Comparison of ENCODE assay signal across 8 cellular contexts in genomic region chr1:33080373-33080772, GRCh38. TPM values are rescaled to one million over a fixed set of nuclear protein-coding genes. Genes with fewer than 3 reads are reported as not detected.
A peak's percentile ranks its signal among the peaks of the same experiment; 100 is the strongest.
DNase-seq lines count a peak whose midpoint lies in the region; ATAC-seq, FAIRE-seq and TF ChIP-seq lines count a peak whose summit lies in the region.

No MANE protein-coding gene starts in this region.

- no peaks in the 10 kb centered on the region for H3K4me1 ChIP-seq in GM12878 (ENCODE audit: control insufficient read depth, insufficient read depth, low read length)
- H3K4me1 ChIP-seq in mesenchymal stem cell (ENCODE audit: control insufficient read depth, insufficient read depth, low read depth, low read length) = peaks cover 18% of the 10 kb centered on the region

- no peak for TF ChIP-seq RAD21 in GM12878 (IDR thresholded peaks at IDR 0.05; ENCODE audit: insufficient read depth, low read depth, low read length)

- POLR2A ChIA-PET in GM12878 (lab: Charles Lee) = interaction anchor here (1.0 to 1.5 kb wide), 3 partner anchors 47 to 561 kb away, joined by 3 to 6 read pairs (median 4); no protein-coding TSS in a partner anchor

- no peak for DNase-seq in activated naive CD4-positive, alpha-beta T cell treated with anti-CD3 and anti-CD28 coated beads, Interleukin-2, amount 50 U/mL, for 16 hours
- DNase-seq in GM12878 (ENCODE audit: low read depth, low spot score) (no peak), mesenchymal stem cell (no peak), type B pancreatic cell (ENCODE audit: extremely low spot score, unreplicated experiment) (no peak), GM13977 (ENCODE audit: low spot score) (no peak), amygdala (lab: John Stamatoyannopoulos, UW) (no peak)

- H3K9ac ChIP-seq in GM12878 (ENCODE audit: control insufficient read depth, insufficient read depth, low read length) = no peak overlapping the region; the same call in 1 of the 2 replicates
- peak overlapping the region; percentile 92 for H3K9ac ChIP-seq in mesenchymal stem cell (ENCODE audit: low read length)

- H3K4me2 ChIP-seq in GM12878 (ENCODE audit: control insufficient read depth, insufficient read depth) (peak overlapping the region; percentile 88), mesenchymal stem cell (ENCODE audit: low read length, poor library complexity, severe bottlenecking) (peak overlapping the region; percentile 67)

- H3K23ac ChIP-seq in mesenchymal stem cell (ENCODE audit: low read length in 2 of 2) = no peak overlapping the region

- H3K36me3 ChIP-seq in GM12878 (ENCODE audit: control insufficient read depth in 2 of 2, insufficient read depth in 2 of 2, low read length in 1 of 2) (no peaks in the 10 kb centered on the region), mesenchymal stem cell (ENCODE audit: control insufficient read depth in 1 of 2, insufficient read depth in 2 of 2, low read depth in 1 of 2, low read length in 2 of 2) (peaks cover 7 to 8% of the 10 kb centered on the region in 2 experiments)

- CTCF ChIA-PET in GM12878 (lab: Yijun Ruan, JAX) = interaction anchor here (0.9 to 1.6 kb wide), 4 partner anchors 15 to 560 kb away, joined by 4 to 13 read pairs (median 6); no protein-coding TSS in a partner anchor

- no peak overlapping the region for H3K14ac ChIP-seq in mesenchymal stem cell (ENCODE audit: low read length in 2 of 2)

- BruUV-seq in GM12878 (replicated peaks; lab: Mats Ljungman, UMichigan) = no TSS peak

- no peaks in the 10 kb centered on the region for H3K79me2 ChIP-seq in GM12878 (ENCODE audit: control insufficient read depth, insufficient read depth, low read length)

- H3K79me1 ChIP-seq in mesenchymal stem cell (replicated peaks; ENCODE audit: low read length, poor library complexity, severe bottlenecking) = peaks cover 10% of the 10 kb centered on the region

- RAD21 ChIA-PET in GM12878 (lab: Charles Lee; ENCODE audit: unreplicated experiment) = interaction anchor here (0.8 to 1.2 kb wide), 4 partner anchors 23 to 205 kb away, joined by 3 to 5 read pairs (median 4); no protein-coding TSS in a partner anchor

- SMC1A ChIA-PET in GM12878 (lab: Charles Lee; ENCODE audit: uncharacterized antibody, unreplicated experiment) = interaction anchor here (0.9 to 2.3 kb wide), 5 partner anchors 16 to 147 kb away, joined by 3 to 7 read pairs (median 3); no protein-coding TSS in a partner anchor

- WGBS in GM12878 (ENCODE audit: insufficient coverage, insufficient replicate concordance, low lambda C conversion rate, missing lambda C conversion rate) = 29% methylated on average over 6 of the region's 6 CpGs
- WGBS in mesenchymal stem cell = 90% methylated on average over 4 of the region's 6 CpGs

- in situ Hi-C loops in GM12878 (cut with MboI) (no loop called here), GM13977 (cut with MboI; ENCODE audit: low pct_unique_long_range_greater_than_20kb, low sequenced_read_pairs, unreplicated experiment) (no loop called here)

- H3K27ac Mint-ChIP-seq in activated naive CD4-positive, alpha-beta T cell treated with anti-CD3 and anti-CD28 coated beads, Interleukin-2, amount 50 U/mL, for 24 hours = peak overlapping the region; percentile 92
- peak overlapping the region; percentile 14 for H3K27ac Mint-ChIP-seq in type B pancreatic cell

- no peak overlapping the region for H2AK5ac ChIP-seq in mesenchymal stem cell (ENCODE audit: low read length, severe bottlenecking)

- H4K91ac ChIP-seq in mesenchymal stem cell (ENCODE audit: low read length) = no peak overlapping the region

- intact Hi-C loops in GM12878 (cut with micrococcal nuclease; ENCODE audit: unreplicated experiment) = no loop called here

- TF ChIP-seq CTCF in GM12878 (IDR thresholded peaks at IDR 0.05 in 2 of 3, conservative IDR thresholded peaks at IDR 0.05 in 1 of 3; ENCODE audit: control insufficient read depth in 2 of 3, extremely low read depth in 1 of 3, insufficient read depth in 1 of 3, low read depth in 3 of 3, low read length in 3 of 3) (no peak), type B pancreatic cell (conservative IDR thresholded peaks at IDR 0.05) (no peak), GM13977 (IDR thresholded peaks at IDR 0.05; ENCODE audit: extremely low read depth, insufficient read depth, missing control alignments) (no peak)

- H4K20me1 ChIP-seq in GM12878 (ENCODE audit: control insufficient read depth, insufficient read depth) = no peaks in the 10 kb centered on the region

- peak overlapping the region; percentile 98 for H4K8ac ChIP-seq in mesenchymal stem cell (ENCODE audit: low read length)

- H2BK12ac ChIP-seq in mesenchymal stem cell (ENCODE audit: low read length in 2 of 2) = no peak overlapping the region

- no peak overlapping the region for H2BK15ac ChIP-seq in mesenchymal stem cell (ENCODE audit: low read depth, poor library complexity, severe bottlenecking)

- H3K4me1 Mint-ChIP-seq in activated naive CD4-positive, alpha-beta T cell treated with anti-CD3 and anti-CD28 coated beads, Interleukin-2, amount 50 U/mL, for 24 hours = peaks cover 23% of the 10 kb centered on the region
- H3K4me1 Mint-ChIP-seq in type B pancreatic cell (ENCODE audit: unreplicated experiment) = peaks cover 10% of the 10 kb centered on the region

- H2BK5ac ChIP-seq in mesenchymal stem cell (ENCODE audit: low read depth, low read length, poor library complexity, severe bottlenecking) = no peak overlapping the region

- no peak for FAIRE-seq in GM12878 (lab: Jason Lieb, UNC)

- H2AFZ ChIP-seq in GM12878 (ENCODE audit: control insufficient read depth, low read depth, low read length) (peak overlapping the region; percentile 86), mesenchymal stem cell (ENCODE audit: low read depth, low read length) (no peak overlapping the region)

- no peaks in the 10 kb centered on the region for H3K9me3 Mint-ChIP-seq in activated naive CD4-positive, alpha-beta T cell treated with anti-CD3 and anti-CD28 coated beads, Interleukin-2, amount 50 U/mL, for 24 hours
- no peaks in the 10 kb centered on the region for H3K9me3 Mint-ChIP-seq in type B pancreatic cell

- H3K18ac ChIP-seq in mesenchymal stem cell (ENCODE audit: low read depth in 1 of 2, low read length in 2 of 2) = no peak overlapping the region

- no peaks in the 10 kb centered on the region for H3K27me3 Mint-ChIP-seq in activated naive CD4-positive, alpha-beta T cell treated with anti-CD3 and anti-CD28 coated beads, Interleukin-2, amount 50 U/mL, for 24 hours
- peaks cover 15% of the 10 kb centered on the region for H3K27me3 Mint-ChIP-seq in type B pancreatic cell

- no peak overlapping the region for H2BK120ac ChIP-seq in mesenchymal stem cell (ENCODE audit: low read depth, low read length)

- H3K4me3 Mint-ChIP-seq in activated naive CD4-positive, alpha-beta T cell treated with anti-CD3 and anti-CD28 coated beads, Interleukin-2, amount 50 U/mL, for 24 hours = peak overlapping the region; percentile 94
- H3K4me3 Mint-ChIP-seq in type B pancreatic cell = peak overlapping the region; percentile 83

- H3K4me3 ChIP-seq in GM12878 = peak overlapping the region; percentile 63
- peak overlapping the region in 1 of 2 experiments; percentile 94 for H3K4me3 ChIP-seq in mesenchymal stem cell (ENCODE audit: insufficient read depth in 1 of 2, low read depth in 1 of 2, low read length in 2 of 2)

- H3K27ac ChIP-seq in GM12878 (ENCODE audit: control insufficient read depth, insufficient read depth) (no peak overlapping the region), mesenchymal stem cell (ENCODE audit: low read length, poor library complexity, severe bottlenecking) (no peak overlapping the region)

- peak overlapping the region in 1 of 2 experiments; percentile 29 for H3K4ac ChIP-seq in mesenchymal stem cell (ENCODE audit: low read depth in 1 of 2, low read length in 2 of 2)

- TF ChIP-seq EP300 in GM12878 (IDR thresholded peaks at IDR 0.05; ENCODE audit: borderline replicate concordance in 1 of 2, control insufficient read depth in 1 of 2, low read depth in 2 of 2, low read length in 2 of 2) = no peak

- H3K9me3 ChIP-seq in GM12878 (replicated peaks; ENCODE audit: control insufficient read depth, insufficient read depth, low read length) (no peaks in the 10 kb centered on the region), mesenchymal stem cell (ENCODE audit: control insufficient read depth, low read length) (no peaks in the 10 kb centered on the region)

- H3K36me3 Mint-ChIP-seq in activated naive CD4-positive, alpha-beta T cell treated with anti-CD3 and anti-CD28 coated beads, Interleukin-2, amount 50 U/mL, for 24 hours = no peaks in the 10 kb centered on the region
- no peaks in the 10 kb centered on the region for H3K36me3 Mint-ChIP-seq in type B pancreatic cell

- no peak for TF ChIP-seq POLR2A in GM12878 (IDR thresholded peaks at IDR 0.05; ENCODE audit: low read depth, low read length)

- peaks cover 8 to 12% of the 10 kb centered on the region in 2 experiments for H3K27me3 ChIP-seq in GM12878 (replicated peaks in 1 of 2; ENCODE audit: control insufficient read depth in 2 of 2, insufficient read depth in 2 of 2, low read length in 1 of 2)
- H3K27me3 ChIP-seq in mesenchymal stem cell (ENCODE audit: control insufficient read depth in 1 of 2, insufficient read depth in 1 of 2, low read length in 2 of 2) = no peaks in the 10 kb centered on the region

- ATAC-seq in GM12878 (no peak), GM21381 (IDR thresholded peaks at IDR 0.05; ENCODE audit: unreplicated experiment) (no peak)

RNA-seq across cellular contexts. Expression of gene AZIN2, which starts 0.6 kb away (rescaled TPM):
- 0.69 and 0.88 TPM in 2 replicates for total RNA-seq in GM12878 (2013; cell fraction: nucleolus; rRNA removed)
- total RNA-seq in GM12878 (2014; rRNA removed) (0.16 and 0.85 TPM in 2 replicates), GM12878 (2014; rRNA removed; fragmentation: Illumina TruSeq; extraction: Trizol) (0.31 TPM in 1 of 2 replicates, not detected in the other), GM12878 (2021) (0.19 and 0.31 TPM in 2 replicates), type B pancreatic cell (ENCODE audit: low replicate concordance) (5.1 and 8.9 TPM in 2 replicates)
- 2.5 TPM for polyA plus RNA-seq in GM12878 (2011; ENCODE audit: low read depth)
- polyA plus RNA-seq in GM12878 (2011; rRNA removed) (0.04 and 0.14 TPM in 2 replicates), GM12878 (2014; fragmentation: Illumina TruSeq; extraction: Trizol) (0.03 and 0.12 TPM in 2 replicates), GM12878 (2014; fragmentation: Nextera tagmentation; extraction: Ambion mirVana) (under 1 TPM; 0.02 to 0.05 TPM), GM12878 (2014; rRNA removed) (0.15 and 0.52 TPM in 2 replicates), GM12878 (2016; fragmentation: Nextera tagmentation; extraction: Ambion mirVana) (under 1 TPM; 0.33 to 0.35 TPM)
- 0.18 and 0.22 TPM in 2 replicates for polyA plus RNA-seq in GM12878 (2011; cell fraction: cytosol; rRNA removed)
- polyA plus RNA-seq in GM12878 (2011; cell fraction: nucleus; rRNA removed) = 0.25 and 0.44 TPM in 2 replicates
- polyA plus RNA-seq in GM12878 (2012) = 0.34 and 0.55 TPM in 2 replicates
- polyA minus RNA-seq in GM12878 (2011; rRNA and poly(A)+ RNA removed) = 0.15 TPM in 1 of 2 replicates, not detected in the other
- not detected in 2 replicates for polyA minus RNA-seq in GM12878 (2011; cell fraction: cytosol; rRNA and poly(A)+ RNA removed)
- polyA minus RNA-seq in GM12878 (2011; cell fraction: nucleus; rRNA and poly(A)+ RNA removed) = 0.36 and 0.86 TPM in 2 replicates
- polyA plus RNA-seq in mesenchymal stem cell (2013, experiment 1 of 2) = 4.2 TPM
- polyA plus RNA-seq in mesenchymal stem cell (2013, experiment 2 of 2) = 3.2 TPM

RNA-seq across cellular contexts. Expression of gene AK2, which starts 43.7 kb away (rescaled TPM):
- 424 and 447 TPM in 2 replicates for total RNA-seq in GM12878 (2013; cell fraction: nucleolus; rRNA removed)
- total RNA-seq in GM12878 (2014; rRNA removed) = 191 and 229 TPM in 2 replicates
- 284 and 290 TPM in 2 replicates for total RNA-seq in GM12878 (2014; rRNA removed; fragmentation: Illumina TruSeq; extraction: Trizol)
- 272 and 290 TPM in 2 replicates for total RNA-seq in GM12878 (2021)
- polyA plus RNA-seq in GM12878 (2011; ENCODE audit: low read depth) = 86.3 TPM
- 415 and 485 TPM in 2 replicates for polyA plus RNA-seq in GM12878 (2011; rRNA removed)
- 398 and 633 TPM in 2 replicates for polyA plus RNA-seq in GM12878 (2011; cell fraction: cytosol; rRNA removed)
- polyA plus RNA-seq in GM12878 (2011; cell fraction: nucleus; rRNA removed) = 263 and 302 TPM in 2 replicates
- 170 and 192 TPM in 2 replicates for polyA plus RNA-seq in GM12878 (2012)
- polyA plus RNA-seq in GM12878 (2014; fragmentation: Illumina TruSeq; extraction: Trizol) = 500 and 533 TPM in 2 replicates
- 10 to 100 TPM; 52.3 to 80.3 TPM for polyA plus RNA-seq in GM12878 (2014; fragmentation: Nextera tagmentation; extraction: Ambion mirVana)
- 248 and 259 TPM in 2 replicates for polyA plus RNA-seq in GM12878 (2014; rRNA removed)
- polyA plus RNA-seq in GM12878 (2016; fragmentation: Nextera tagmentation; extraction: Ambion mirVana) = 100 to 1,000 TPM; 347 to 359 TPM
- 119 and 142 TPM in 2 replicates for polyA minus RNA-seq in GM12878 (2011; rRNA and poly(A)+ RNA removed)
- 81.6 and 83.8 TPM in 2 replicates for polyA minus RNA-seq in GM12878 (2011; cell fraction: cytosol; rRNA and poly(A)+ RNA removed)
- 73.0 and 82.6 TPM in 2 replicates for polyA minus RNA-seq in GM12878 (2011; cell fraction: nucleus; rRNA and poly(A)+ RNA removed)
- 81.3 TPM for polyA plus RNA-seq in mesenchymal stem cell (2013, experiment 1 of 2)
- polyA plus RNA-seq in mesenchymal stem cell (2013, experiment 2 of 2) = 82.4 TPM
- 138 and 140 TPM in 2 replicates for total RNA-seq in type B pancreatic cell (ENCODE audit: low replicate concordance)
